In the genomic region with DNA sequence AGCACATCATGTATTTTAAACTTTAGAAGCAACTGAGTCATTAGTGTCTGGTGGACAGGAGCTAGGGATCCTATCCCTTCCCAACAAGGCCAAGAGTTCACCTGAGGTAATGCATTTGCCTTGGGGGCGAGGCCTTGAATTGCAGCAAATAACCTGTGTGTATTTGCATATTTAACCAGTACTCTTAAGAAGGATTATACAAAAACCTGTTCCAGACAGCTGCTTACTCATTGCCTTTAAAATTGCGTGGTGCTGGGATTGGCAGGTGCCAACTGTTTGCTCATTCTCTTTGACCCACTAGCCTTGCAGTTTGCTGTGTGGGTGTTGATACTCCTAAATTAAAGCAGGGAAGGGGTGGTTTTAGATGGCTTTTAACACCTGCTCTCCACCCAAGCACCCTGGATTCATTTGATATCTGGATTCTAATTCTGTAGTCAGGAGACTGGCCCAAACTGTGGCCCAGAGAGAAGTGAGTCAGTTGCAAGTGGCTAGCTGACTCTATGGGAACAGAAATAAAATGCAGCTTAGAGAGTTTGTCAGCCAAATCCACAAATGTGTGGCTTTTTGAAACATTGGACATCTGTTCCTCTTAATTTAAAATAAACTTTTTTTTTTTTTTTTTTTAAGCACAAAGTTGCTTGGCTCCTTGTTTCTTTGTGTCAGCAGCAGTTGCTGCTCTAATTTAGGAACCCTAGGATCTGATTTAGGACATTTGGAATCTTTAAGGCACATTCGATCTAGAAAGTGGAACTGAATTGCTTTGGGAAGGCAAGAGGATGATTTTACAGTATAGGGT, we compare ENCODE assay signal across 8 cellular contexts. TPM values are rescaled to one million over a fixed set of nuclear protein-coding genes. Genes with fewer than 3 reads are reported as not detected.
DNase-seq lines count a peak whose midpoint lies in the region; ATAC-seq, FAIRE-seq and TF ChIP-seq lines count a peak whose summit lies in the region.

No MANE protein-coding gene starts in this region.

- DNase-seq in stimulated activated CD4-positive, alpha-beta T cell treated with anti-CD3 and anti-CD28 coated beads, Interleukin-12 subunit alpha, Interleukin-12 subunit beta, amount 100 ng/mL, for 4 hours = peak; percentile 32
- DNase-seq in stimulated activated CD4-positive, alpha-beta T cell treated with anti-CD3 and anti-CD28 coated beads, Interleukin-2, amount 100 ng/mL, for 48 hours = no peak
- peak; percentile 66 for DNase-seq in NCI-H226
- peak; percentile 55 to 61 for DNase-seq in activated T-cell treated with anti-CD3 and anti-CD28 coated beads, Interleukin-2, amount 50 U/mL, for 48 hours
- DNase-seq in germinal center (ENCODE audit: low spot score) = peak; percentile 54
- DNase-seq in renal cortical epithelial cell (ENCODE audit: low read depth) = peak; percentile 98
- no peak for DNase-seq in D721Med (ENCODE audit: insufficient read length, low spot score)

- FAIRE-seq in D721Med (lab: Jason Lieb, UNC) = no peak

- TF ChIP-seq CTCF in D721Med (IDR thresholded peaks at IDR 0.05; ENCODE audit: insufficient read depth, missing control alignments) = no peak

- no peak for ATAC-seq in GM21717 (IDR thresholded peaks at IDR 0.05; ENCODE audit: unreplicated experiment)

RNA-seq across cellular contexts. Expression of a gene that starts 47.0 kb away (rescaled TPM):
- 4.3 and 14.5 TPM in 2 replicates for total RNA-seq in renal cortical epithelial cell

RNA-seq across cellular contexts. Expression of a gene that starts 47.1 kb away (rescaled TPM):
- 10.9 and 20.9 TPM in 2 replicates for total RNA-seq in renal cortical epithelial cell

Comparison
In these comparisons a context has a peak if more than half of its experiments do, and no peak if none do; other contexts are left out.
1. DNase-seq: peak in stimulated activated CD4-positive, alpha-beta T cell treated with anti-CD3 and anti-CD28 coated beads, Interleukin-12 subunit alpha, Interleukin-12 subunit beta, amount 100 ng/mL, for 4 hours (single experiment), NCI-H226 (single experiment), activated T-cell treated with anti-CD3 and anti-CD28 coated beads, Interleukin-2, amount 50 U/mL, for 48 hours (2 of 2), germinal center (single experiment) and renal cortical epithelial cell (single experiment); none in stimulated activated CD4-positive, alpha-beta T cell treated with anti-CD3 and anti-CD28 coated beads, Interleukin-2, amount 100 ng/mL, for 48 hours (0 of 2) and D721Med (single experiment).